22 cellular contexts compared by ENCODE assay signal in genomic region chr3:105615814-105616213, GRCh38.
A peak's percentile ranks its signal among the peaks of the same experiment; 100 is the strongest.
DNase-seq lines count a peak whose midpoint lies in the region; ATAC-seq, FAIRE-seq and TF ChIP-seq lines count a peak whose summit lies in the region.
"Had no signal": no experiment of that assay in that cellular context is flagged by ENCODE, and none has a peak within 500 bp of the region (broad histone marks: within the 10 kb centered on the region; RNA-seq: fewer than 3 reads in every experiment).

No MANE protein-coding gene starts in this region.

- no peak overlapping the region for H3K4me2 ChIP-seq in GM12878 (ENCODE audit: control insufficient read depth, insufficient read depth)
- H3K4me2 ChIP-seq: A549; BLaER1 treated with 17β-estradiol and CSF1 and Interleukin-3, amounts not matched to agents 10 nM and 100 nM; GM23338 had no signal

- no peaks in the 10 kb centered on the region for H3K4me1 ChIP-seq in GM12878 (ENCODE audit: control insufficient read depth, insufficient read depth, low read length)
- H3K4me1 ChIP-seq in HAP-1 = no peaks in the 10 kb centered on the region
- H3K4me1 ChIP-seq: A549; BLaER1 treated with 17β-estradiol and CSF1 and Interleukin-3, amounts not matched to agents 10 nM and 100 nM had no signal

- ATAC-seq in GM18520 (IDR thresholded peaks at IDR 0.05; ENCODE audit: unreplicated experiment) = peak; percentile 58
- ATAC-seq in HG03442 (IDR thresholded peaks at IDR 0.05; ENCODE audit: unreplicated experiment) = peak; percentile 45
- peak; percentile 52 for ATAC-seq in GM12878
- no peak for ATAC-seq in HG03196 (IDR thresholded peaks at IDR 0.05; ENCODE audit: unreplicated experiment)
- ATAC-seq: A549, GM23338 had no signal

- no peak for TF ChIP-seq EP300 in GM12878 (IDR thresholded peaks at IDR 0.05; ENCODE audit: borderline replicate concordance in 1 of 2, control insufficient read depth in 1 of 2, low read depth in 2 of 2, low read length in 2 of 2)

- POLR2A ChIA-PET in GM12878 (lab: Charles Lee) = no interaction called here

- FAIRE-seq in GM12878 (lab: Jason Lieb, UNC) = no peak
- FAIRE-seq: A549, D721Med had no signal

- SMC1A ChIA-PET in GM12878 (lab: Charles Lee; ENCODE audit: uncharacterized antibody, unreplicated experiment) = interaction anchor here (0.6 kb wide), 1 partner anchor 306 kb away, joined by 3 read pairs; no protein-coding TSS in a partner anchor

- CTCF ChIA-PET in GM12878 (lab: Yijun Ruan, JAX) = no interaction called here

- no peak for TF ChIP-seq POLR2A in GM12878 (IDR thresholded peaks at IDR 0.05; ENCODE audit: low read depth, low read length)

- H3K36me3 ChIP-seq in GM12878 (ENCODE audit: control insufficient read depth in 2 of 2, insufficient read depth in 2 of 2, low read length in 1 of 2) (no peaks in the 10 kb centered on the region), HAP-1 (replicated peaks) (no peaks in the 10 kb centered on the region)
- H3K36me3 ChIP-seq: BE2C; BLaER1 treated with 17β-estradiol and CSF1 and Interleukin-3, amounts not matched to agents 10 nM and 100 nM had no signal

- DNase-seq in GM12865 (ENCODE audit: low read depth) (peak; percentile 16), GM12878 (ENCODE audit: low read depth, low spot score) (no peak), NCI-H510A treated with DMSO at 0.1 percent for 48 hours (lab: John Stamatoyannopoulos, UW) (no peak), HAP-1 (ENCODE audit: low spot score in 2 of 2) (no peak)
- DNase-seq: 8988T; ACHN; AML-193; BE2C; CD4-positive, alpha-beta T cell; CD8-positive, alpha-beta memory T cell; DMS 273 treated with DMSO at 0.1 percent for 48 hours; DMS79; EL; GDM1; HCEC 1CT had no signal

- no peak overlapping the region for H3K9ac ChIP-seq in GM12878 (ENCODE audit: control insufficient read depth, insufficient read depth, low read length)
- H3K9ac ChIP-seq: BLaER1 treated with 17β-estradiol and CSF1 and Interleukin-3, amounts not matched to agents 10 nM and 100 nM had no signal

- RAD21 ChIA-PET in GM12878 (lab: Charles Lee; ENCODE audit: unreplicated experiment) = interaction anchor here (1.4 kb wide), 1 partner anchor 98 kb away, joined by 3 read pairs; no protein-coding TSS in a partner anchor

- H3K79me2 ChIP-seq in GM12878 (ENCODE audit: control insufficient read depth, insufficient read depth, low read length) = no peaks in the 10 kb centered on the region

- 0% methylated on average over 3 of the region's 3 CpGs for WGBS in GM12878 (ENCODE audit: insufficient coverage, insufficient replicate concordance, low lambda C conversion rate, missing lambda C conversion rate)

- in situ Hi-C loops in GM12878 (cut with MboI) (no loop called here), HAP-1 (cut with MboI; ENCODE audit: low sequenced_read_pairs) (no loop called here)

- intact Hi-C loops in GM12878 (cut with micrococcal nuclease; ENCODE audit: unreplicated experiment) = no loop called here

- no peaks in the 10 kb centered on the region for H3K27me3 ChIP-seq in GM12878 (replicated peaks in 1 of 2; ENCODE audit: control insufficient read depth in 2 of 2, insufficient read depth in 2 of 2, low read length in 1 of 2)
- H3K27me3 ChIP-seq in HAP-1 (ENCODE audit: low read depth) = no peaks in the 10 kb centered on the region
- H3K27me3 ChIP-seq: BE2C; BLaER1 treated with 17β-estradiol and CSF1 and Interleukin-3, amounts not matched to agents 10 nM and 100 nM had no signal

- TF ChIP-seq CTCF in GM12865 (IDR thresholded peaks at IDR 0.05; ENCODE audit: insufficient read depth, low read depth, low read length, missing control alignments) (no peak), GM12878 (IDR thresholded peaks at IDR 0.05 in 2 of 3, conservative IDR thresholded peaks at IDR 0.05 in 1 of 3; ENCODE audit: control insufficient read depth in 2 of 3, extremely low read depth in 1 of 3, insufficient read depth in 1 of 3, low read depth in 3 of 3, low read length in 3 of 3) (no peak)

- H3K9me3 ChIP-seq in GM12878 (replicated peaks; ENCODE audit: control insufficient read depth, insufficient read depth, low read length) (no peaks in the 10 kb centered on the region), HAP-1 (no peaks in the 10 kb centered on the region)
- H3K9me3 ChIP-seq: A549; BE2C; BLaER1 treated with 17β-estradiol and CSF1 and Interleukin-3, amounts not matched to agents 10 nM and 100 nM had no signal

- no TSS peak for BruUV-seq in GM12878 (replicated peaks; lab: Mats Ljungman, UMichigan)

- no peaks in the 10 kb centered on the region for H4K20me1 ChIP-seq in GM12878 (ENCODE audit: control insufficient read depth, insufficient read depth)
- H4K20me1 ChIP-seq: BLaER1 treated with 17β-estradiol and CSF1 and Interleukin-3, amounts not matched to agents 10 nM and 100 nM had no signal

- H3K4me3 ChIP-seq in GM12865 (ENCODE audit: low read depth, low read length) = no peak overlapping the region
- H3K4me3 ChIP-seq in GM12878 = no peak overlapping the region
- no peak overlapping the region for H3K4me3 ChIP-seq in HAP-1
- H3K4me3 ChIP-seq: A549; BLaER1 treated with 17β-estradiol and CSF1 and Interleukin-3, amounts not matched to agents 10 nM and 100 nM; GM23338 had no signal

- no peak overlapping the region for H2AFZ ChIP-seq in GM12878 (ENCODE audit: control insufficient read depth, low read depth, low read length)
- H2AFZ ChIP-seq: GM23338 had no signal

- TF ChIP-seq RAD21 in GM12878 (IDR thresholded peaks at IDR 0.05; ENCODE audit: insufficient read depth, low read depth, low read length) = no peak

- H3K27ac ChIP-seq in GM12878 (ENCODE audit: control insufficient read depth, insufficient read depth) = no peak overlapping the region
- H3K27ac ChIP-seq: A549; BLaER1 treated with 17β-estradiol and CSF1 and Interleukin-3, amounts not matched to agents 10 nM and 100 nM had no signal

TF ChIP-seq in GM12878, 131 proteins besides CTCF, POLR2A, EP300 and RAD21 (continues in another document):
- TF ChIP-seq PML (IDR thresholded peaks at IDR 0.05; ENCODE audit: low read length) = no peak
- no peak for TF ChIP-seq NBN (IDR thresholded peaks at IDR 0.05)
- TF ChIP-seq KAT2A (conservative IDR thresholded peaks at IDR 0.05; ENCODE audit: control insufficient read depth, low read depth, low read length) = no peak
- TF ChIP-seq STAT3 (IDR thresholded peaks at IDR 0.05; ENCODE audit: low read depth, low read length) = no peak
- TF ChIP-seq ZNF687 (IDR thresholded peaks at IDR 0.05) = no peak
- TF ChIP-seq EZH2 (IDR thresholded peaks at IDR 0.05; ENCODE audit: borderline replicate concordance, control insufficient read depth, low read depth, low read length) = no peak
- TF ChIP-seq, protein P1, sequence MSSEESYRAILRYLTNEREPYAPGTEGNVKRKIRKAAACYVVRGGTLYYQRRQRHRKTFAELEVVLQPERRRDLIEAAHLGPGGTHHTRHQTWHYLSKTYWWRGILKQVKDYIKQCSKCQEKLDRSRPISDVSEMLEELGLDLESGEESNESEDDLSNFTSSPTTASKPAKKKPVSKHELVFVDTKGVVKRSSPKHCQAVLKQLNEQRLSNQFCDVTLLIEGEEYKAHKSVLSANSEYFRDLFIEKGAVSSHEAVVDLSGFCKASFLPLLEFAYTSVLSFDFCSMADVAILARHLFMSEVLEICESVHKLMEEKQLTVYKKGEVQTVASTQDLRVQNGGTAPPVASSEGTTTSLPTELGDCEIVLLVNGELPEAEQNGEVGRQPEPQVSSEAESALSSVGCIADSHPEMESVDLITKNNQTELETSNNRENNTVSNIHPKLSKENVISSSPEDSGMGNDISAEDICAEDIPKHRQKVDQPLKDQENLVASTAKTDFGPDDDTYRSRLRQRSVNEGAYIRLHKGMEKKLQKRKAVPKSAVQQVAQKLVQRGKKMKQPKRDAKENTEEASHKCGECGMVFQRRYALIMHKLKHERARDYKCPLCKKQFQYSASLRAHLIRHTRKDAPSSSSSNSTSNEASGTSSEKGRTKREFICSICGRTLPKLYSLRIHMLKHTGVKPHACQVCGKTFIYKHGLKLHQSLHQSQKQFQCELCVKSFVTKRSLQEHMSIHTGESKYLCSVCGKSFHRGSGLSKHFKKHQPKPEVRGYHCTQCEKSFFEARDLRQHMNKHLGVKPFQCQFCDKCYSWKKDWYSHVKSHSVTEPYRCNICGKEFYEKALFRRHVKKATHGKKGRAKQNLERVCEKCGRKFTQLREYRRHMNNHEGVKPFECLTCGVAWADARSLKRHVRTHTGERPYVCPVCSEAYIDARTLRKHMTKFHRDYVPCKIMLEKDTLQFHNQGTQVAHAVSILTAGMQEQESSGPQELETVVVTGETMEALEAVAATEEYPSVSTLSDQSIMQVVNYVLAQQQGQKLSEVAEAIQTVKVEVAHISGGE (CRISPR knock-in tag; IDR thresholded peaks at IDR 0.05) = no peak
- TF ChIP-seq POLR2AphosphoS5 (IDR thresholded peaks at IDR 0.05; ENCODE audit: low read length) = no peak
- TF ChIP-seq BHLHE40 (IDR thresholded peaks at IDR 0.05; ENCODE audit: borderline replicate concordance in 1 of 2, low read depth in 2 of 2, low read length in 1 of 2) = no peak
- TF ChIP-seq FOS (IDR thresholded peaks at IDR 0.05; ENCODE audit: borderline replicate concordance, extremely low read depth, insufficient read length) = no peak
